1 cellular context compared by ENCODE assay signal in the genomic region with DNA sequence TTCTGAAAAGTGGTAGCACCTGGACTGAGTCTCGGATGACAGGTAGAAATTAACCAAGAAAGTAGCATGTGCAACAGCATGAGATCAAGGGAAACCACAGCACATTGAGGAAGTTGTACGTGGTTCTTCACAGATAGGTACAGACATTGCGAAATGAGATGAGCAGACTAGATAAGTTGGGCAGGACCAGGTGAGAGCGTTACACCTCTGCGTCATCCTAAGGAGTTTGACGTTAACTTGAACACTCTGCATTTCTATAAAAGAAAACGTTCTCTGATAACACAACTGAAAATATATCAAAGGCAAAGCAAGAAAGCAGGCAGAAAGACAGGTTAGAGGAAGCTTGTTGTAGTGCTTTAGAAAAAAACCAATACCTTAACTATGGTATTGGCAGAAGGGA.
TF ChIP-seq lines count a peak whose summit lies in the region.

No MANE protein-coding gene starts in this region.

TF ChIP-seq in K562, 482 proteins besides CTCF, POLR2A, EP300 and RAD21 (continued from another document):
- TF ChIP-seq, protein P1, sequence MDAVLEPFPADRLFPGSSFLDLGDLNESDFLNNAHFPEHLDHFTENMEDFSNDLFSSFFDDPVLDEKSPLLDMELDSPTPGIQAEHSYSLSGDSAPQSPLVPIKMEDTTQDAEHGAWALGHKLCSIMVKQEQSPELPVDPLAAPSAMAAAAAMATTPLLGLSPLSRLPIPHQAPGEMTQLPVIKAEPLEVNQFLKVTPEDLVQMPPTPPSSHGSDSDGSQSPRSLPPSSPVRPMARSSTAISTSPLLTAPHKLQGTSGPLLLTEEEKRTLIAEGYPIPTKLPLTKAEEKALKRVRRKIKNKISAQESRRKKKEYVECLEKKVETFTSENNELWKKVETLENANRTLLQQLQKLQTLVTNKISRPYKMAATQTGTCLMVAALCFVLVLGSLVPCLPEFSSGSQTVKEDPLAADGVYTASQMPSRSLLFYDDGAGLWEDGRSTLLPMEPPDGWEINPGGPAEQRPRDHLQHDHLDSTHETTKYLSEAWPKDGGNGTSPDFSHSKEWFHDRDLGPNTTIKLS (IDR thresholded peaks at IDR 0.05; ENCODE audit: borderline replicate concordance, low read depth), result no peak
